In genomic region chr15:40002295-40002694, GRCh38 we compare ENCODE assay signal across 13 cellular contexts. TPM values are rescaled to one million over a fixed set of nuclear protein-coding genes. Genes with fewer than 3 reads are reported as not detected.
DNase-seq lines count a peak whose midpoint lies in the region; ATAC-seq, FAIRE-seq and TF ChIP-seq lines count a peak whose summit lies in the region.
"Had no signal": no experiment of that assay in that cellular context is flagged by ENCODE, and none has a peak within 500 bp of the region (broad histone marks: within the 10 kb centered on the region; RNA-seq: fewer than 3 reads in every experiment).

No MANE protein-coding gene starts in this region.

- peak; percentile 3 for DNase-seq in activated CD8-positive, alpha-beta T cell treated with anti-CD3 and anti-CD28 coated beads for 36 hours
- no peak for DNase-seq in activated CD8-positive, alpha-beta T cell treated with anti-CD3 and anti-CD28 coated beads, Interleukin-2, amount 10 ng/mL, durations not matched to agents 7 days and 5 days
- peak; percentile 37 for DNase-seq in astrocyte (ENCODE audit: low read depth)
- DNase-seq in hepatocyte (ENCODE audit: low spot score): peak; percentile 77
- no peak for DNase-seq in type B pancreatic cell (ENCODE audit: extremely low spot score, unreplicated experiment)
- DNase-seq in GM12892 (ENCODE audit: insufficient read length): no peak
- DNase-seq in OCI-M2 (lab: John Stamatoyannopoulos, UW; ENCODE audit: unreplicated experiment): no peak
- DNase-seq: activated naive CD4-positive, alpha-beta T cell; central memory CD4-positive, alpha-beta T cell had no signal

- POLR2A ChIA-PET in activated CD8-positive, alpha-beta T cell treated with anti-CD3 and anti-CD28 coated beads for 36 hours (lab: Charles Lee): interaction anchor here (0.8 to 1.0 kb wide), 2 partner anchors 8 to 11 kb away, joined by 3 read pairs; no protein-coding TSS in a partner anchor
- POLR2A ChIA-PET in activated CD8-positive, alpha-beta T cell treated with anti-CD3 and anti-CD28 coated beads, Interleukin-2, amount 10 ng/mL, durations not matched to agents 7 days and 5 days (lab: Charles Lee): interaction anchor here (2.3 kb wide), 1 partner anchor 8 kb away, joined by 5 read pairs; no protein-coding TSS in a partner anchor

- intact Hi-C loops in activated CD8-positive, alpha-beta T cell treated with anti-CD3 and anti-CD28 coated beads for 36 hours (cut with micrococcal nuclease): no loop called here

- TF ChIP-seq POLR2A in GM12892 (IDR thresholded peaks at IDR 0.05; ENCODE audit: low read depth, low read length): no peak

- H3K36me3 ChIP-seq in astrocyte (ENCODE audit: insufficient read depth, low read length): peaks cover 40% of the 10 kb centered on the region
- no peaks in the 10 kb centered on the region for H3K36me3 ChIP-seq in hepatocyte (replicated peaks; ENCODE audit: insufficient read depth, low read depth)

- 66% methylated on average over 2 of the region's 2 CpGs for WGBS in hepatocyte (ENCODE audit: low lambda C conversion rate, missing lambda C conversion rate)

- no peaks in the 10 kb centered on the region for H3K9me2 ChIP-seq in hepatocyte (replicated peaks; ENCODE audit: insufficient read depth)

- H3K36me3 Mint-ChIP-seq in activated CD8-positive, alpha-beta T cell treated with anti-CD3 and anti-CD28 coated beads for 36 hours (ENCODE audit: low read depth): peaks cover 12% of the 10 kb centered on the region
- H3K36me3 Mint-ChIP-seq in activated CD8-positive, alpha-beta T cell treated with anti-CD3 and anti-CD28 coated beads, Interleukin-2, amount 10 ng/mL, durations not matched to agents 7 days and 5 days (ENCODE audit: low read depth): peaks cover 21% of the 10 kb centered on the region
- H3K36me3 Mint-ChIP-seq in astrocyte (ENCODE audit: low read depth, unreplicated experiment): peaks cover 12% of the 10 kb centered on the region
- H3K36me3 Mint-ChIP-seq in type B pancreatic cell: peaks cover 21% of the 10 kb centered on the region

- H3K9ac ChIP-seq in astrocyte (ENCODE audit: low read length): no peak overlapping the region

- peaks cover 20% of the 10 kb centered on the region for H3K4me1 ChIP-seq in astrocyte (ENCODE audit: insufficient read depth, low read length)
- peaks cover 8% of the 10 kb centered on the region for H3K4me1 ChIP-seq in hepatocyte (ENCODE audit: insufficient read depth)

- H3K27me3 Mint-ChIP-seq in activated CD8-positive, alpha-beta T cell treated with anti-CD3 and anti-CD28 coated beads for 36 hours: no peaks in the 10 kb centered on the region
- no peaks in the 10 kb centered on the region for H3K27me3 Mint-ChIP-seq in activated CD8-positive, alpha-beta T cell treated with anti-CD3 and anti-CD28 coated beads, Interleukin-2, amount 10 ng/mL, durations not matched to agents 7 days and 5 days (ENCODE audit: low read depth)
- H3K27me3 Mint-ChIP-seq in astrocyte (ENCODE audit: low read depth, unreplicated experiment): no peaks in the 10 kb centered on the region
- H3K27me3 Mint-ChIP-seq in type B pancreatic cell: no peaks in the 10 kb centered on the region

- ATAC-seq in activated CD8-positive, alpha-beta T cell treated with anti-CD3 and anti-CD28 coated beads for 36 hours: no peak
- no peak for ATAC-seq in activated CD8-positive, alpha-beta T cell treated with anti-CD3 and anti-CD28 coated beads, Interleukin-2, amount 10 ng/mL, durations not matched to agents 7 days and 5 days
- ATAC-seq in GM21360 (IDR thresholded peaks at IDR 0.05; ENCODE audit: unreplicated experiment): no peak
- ATAC-seq: HCT116 had no signal

- no peak for TF ChIP-seq CTCF in activated CD8-positive, alpha-beta T cell treated with anti-CD3 and anti-CD28 coated beads for 36 hours (IDR thresholded peaks at IDR 0.05)
- TF ChIP-seq CTCF in astrocyte (IDR thresholded peaks at IDR 0.05; ENCODE audit: insufficient read depth, low read depth, low read length): no peak
- no peak for TF ChIP-seq CTCF in hepatocyte (IDR thresholded peaks at IDR 0.05; ENCODE audit: poor library complexity)
- TF ChIP-seq CTCF in type B pancreatic cell (conservative IDR thresholded peaks at IDR 0.05): no peak

- H3K4me3 ChIP-seq in astrocyte (ENCODE audit: insufficient read depth, low read depth, low read length): no peak overlapping the region
- no peak overlapping the region for H3K4me3 ChIP-seq in hepatocyte
- H3K4me3 ChIP-seq: lung had no signal

- no peak overlapping the region for H3K4me3 Mint-ChIP-seq in activated CD8-positive, alpha-beta T cell treated with anti-CD3 and anti-CD28 coated beads for 36 hours
- no peak overlapping the region for H3K4me3 Mint-ChIP-seq in activated CD8-positive, alpha-beta T cell treated with anti-CD3 and anti-CD28 coated beads, Interleukin-2, amount 10 ng/mL, durations not matched to agents 7 days and 5 days
- H3K4me3 Mint-ChIP-seq in astrocyte (ENCODE audit: unreplicated experiment) (no peak overlapping the region), type B pancreatic cell (no peak overlapping the region)

- FAIRE-seq in astrocyte (lab: Jason Lieb, UNC) (no peak), GM12892 (lab: Jason Lieb, UNC) (no peak)
- FAIRE-seq: endothelial cell of umbilical vein had no signal

- H3K4me2 ChIP-seq in astrocyte (ENCODE audit: low read length): no peak overlapping the region
- H3K4me2 ChIP-seq in hepatocyte: no peak overlapping the region

- H3K27ac ChIP-seq in astrocyte (ENCODE audit: low read depth, low read length): peak overlapping the region; percentile 23
- H3K27ac ChIP-seq in hepatocyte: peak overlapping the region; percentile 78

- H3K9me3 Mint-ChIP-seq in activated CD8-positive, alpha-beta T cell treated with anti-CD3 and anti-CD28 coated beads for 36 hours: no peaks in the 10 kb centered on the region
- H3K9me3 Mint-ChIP-seq in activated CD8-positive, alpha-beta T cell treated with anti-CD3 and anti-CD28 coated beads, Interleukin-2, amount 10 ng/mL, durations not matched to agents 7 days and 5 days (ENCODE audit: insufficient read depth): no peaks in the 10 kb centered on the region
- H3K9me3 Mint-ChIP-seq in astrocyte (ENCODE audit: unreplicated experiment) (no peaks in the 10 kb centered on the region), type B pancreatic cell (no peaks in the 10 kb centered on the region)

- H3K27ac Mint-ChIP-seq in activated CD8-positive, alpha-beta T cell treated with anti-CD3 and anti-CD28 coated beads for 36 hours: no peak overlapping the region
- no peak overlapping the region for H3K27ac Mint-ChIP-seq in activated CD8-positive, alpha-beta T cell treated with anti-CD3 and anti-CD28 coated beads, Interleukin-2, amount 10 ng/mL, durations not matched to agents 7 days and 5 days
- no peak overlapping the region for H3K27ac Mint-ChIP-seq in astrocyte (ENCODE audit: unreplicated experiment)
- H3K27ac Mint-ChIP-seq in type B pancreatic cell: peak overlapping the region; percentile 34

- H3K79me2 ChIP-seq in astrocyte (ENCODE audit: insufficient read depth, low read length): no peaks in the 10 kb centered on the region
- H3K79me2 ChIP-seq in hepatocyte: no peaks in the 10 kb centered on the region

- no peak overlapping the region for H2AFZ ChIP-seq in astrocyte (ENCODE audit: low read depth, low read length)
- no peak overlapping the region for H2AFZ ChIP-seq in hepatocyte

- CTCF ChIA-PET in activated CD8-positive, alpha-beta T cell treated with anti-CD3 and anti-CD28 coated beads for 36 hours (lab: Charles Lee): interaction anchor here (1.6 kb wide), 1 partner anchor 10 kb away, joined by 3 read pairs; no protein-coding TSS in a partner anchor
- CTCF ChIA-PET in activated CD8-positive, alpha-beta T cell treated with anti-CD3 and anti-CD28 coated beads, Interleukin-2, amount 10 ng/mL, durations not matched to agents 7 days and 5 days (lab: Charles Lee): interaction anchor here (1.3 to 1.6 kb wide), 3 partner anchors 9 to 67 kb away, joined by 3 to 4 read pairs (median 3); no protein-coding TSS in a partner anchor

- H3K27me3 ChIP-seq in astrocyte (ENCODE audit: insufficient read depth, low read length) (no peaks in the 10 kb centered on the region), hepatocyte (no peaks in the 10 kb centered on the region)

- no peaks in the 10 kb centered on the region for H3K9me3 ChIP-seq in astrocyte (ENCODE audit: insufficient read depth, low read depth, low read length)
- no peaks in the 10 kb centered on the region for H3K9me3 ChIP-seq in hepatocyte (ENCODE audit: low read depth)

- H4K20me1 ChIP-seq in astrocyte (ENCODE audit: insufficient read depth, low read length) (no peaks in the 10 kb centered on the region), hepatocyte (ENCODE audit: insufficient read depth, poor library complexity, severe bottlenecking) (no peaks in the 10 kb centered on the region)

- no peaks in the 10 kb centered on the region for H3K4me1 Mint-ChIP-seq in activated CD8-positive, alpha-beta T cell treated with anti-CD3 and anti-CD28 coated beads for 36 hours (ENCODE audit: low read depth)
- peaks cover 3% of the 10 kb centered on the region for H3K4me1 Mint-ChIP-seq in activated CD8-positive, alpha-beta T cell treated with anti-CD3 and anti-CD28 coated beads, Interleukin-2, amount 10 ng/mL, durations not matched to agents 7 days and 5 days (ENCODE audit: low read depth)
- H3K4me1 Mint-ChIP-seq in astrocyte (ENCODE audit: low read depth, unreplicated experiment): peaks cover 25% of the 10 kb centered on the region
- no peaks in the 10 kb centered on the region for H3K4me1 Mint-ChIP-seq in type B pancreatic cell (ENCODE audit: unreplicated experiment)

RNA-seq across cellular contexts. Expression of gene SRP14, which starts 36.7 kb away (rescaled TPM):
- 100 to 1,000 TPM; 147 to 152 TPM for total RNA-seq in activated CD8-positive, alpha-beta T cell treated with anti-CD3 and anti-CD28 coated beads for 36 hours
- total RNA-seq in activated CD8-positive, alpha-beta T cell treated with anti-CD3 and anti-CD28 coated beads, Interleukin-2, amount 10 ng/mL, durations not matched to agents 7 days and 5 days: 100 to 1,000 TPM; 178 to 182 TPM
- total RNA-seq in astrocyte: 279 and 320 TPM in 2 replicates
- 219 and 274 TPM in 2 replicates for total RNA-seq in hepatocyte
- polyA plus RNA-seq in hepatocyte: 804 and 827 TPM in 2 replicates
- 176 and 235 TPM in 2 replicates for total RNA-seq in type B pancreatic cell (ENCODE audit: low replicate concordance)
- 488 TPM for polyA plus RNA-seq in GM12892 (2012; ENCODE audit: missing spikeins)

Comparison
In these comparisons a context has a peak if more than half of its experiments do, and no peak if none do; other contexts are left out.
1. DNase-seq: peak in activated CD8-positive, alpha-beta T cell treated with anti-CD3 and anti-CD28 coated beads for 36 hours (single experiment), astrocyte (single experiment) and hepatocyte (single experiment); none in activated CD8-positive, alpha-beta T cell treated with anti-CD3 and anti-CD28 coated beads, Interleukin-2, amount 10 ng/mL, durations not matched to agents 7 days and 5 days (single experiment), type B pancreatic cell (single experiment), GM12892 (single experiment) and OCI-M2 (single experiment).